18 cellular contexts compared by ENCODE assay signal in genomic region chr14:81247271-81247766, GRCh38. TPM values are rescaled to one million over a fixed set of nuclear protein-coding genes. Genes with fewer than 3 reads are reported as not detected.
DNase-seq lines count a peak whose midpoint lies in the region; ATAC-seq, FAIRE-seq and TF ChIP-seq lines count a peak whose summit lies in the region.
"Had no signal": no experiment of that assay in that cellular context is flagged by ENCODE, and none has a peak within 500 bp of the region (broad histone marks: within the 10 kb centered on the region; RNA-seq: fewer than 3 reads in every experiment).

No MANE protein-coding gene starts in this region.

- no peak overlapping the region for H4K5ac ChIP-seq in H1 (ENCODE audit: insufficient read length, low read depth, low read length)

- no peak for TF ChIP-seq CTCF in DND-41 (IDR thresholded peaks at IDR 0.05; ENCODE audit: borderline replicate concordance, extremely low read depth, low read length, poor library complexity, severe bottlenecking)
- no peak for TF ChIP-seq CTCF in H1 (IDR thresholded peaks at IDR 0.05; ENCODE audit: control extremely low read depth in 1 of 3, insufficient read depth in 1 of 3, low read depth in 1 of 3, low read length in 3 of 3)
- TF ChIP-seq CTCF in gastrocnemius medialis (IDR thresholded peaks at IDR 0.05 in 4 of 5, conservative IDR thresholded peaks at IDR 0.05 in 1 of 5): no peak
- no peak for TF ChIP-seq CTCF in sigmoid colon (IDR thresholded peaks at IDR 0.05)
- TF ChIP-seq CTCF in colonic mucosa (IDR thresholded peaks at IDR 0.05): no peak

- no peaks in the 10 kb centered on the region for H4K20me1 ChIP-seq in DND-41 (ENCODE audit: insufficient read depth, low read length)
- H4K20me1 ChIP-seq in H1 (replicated peaks in 1 of 2; ENCODE audit: control insufficient read depth in 1 of 2, insufficient read depth in 2 of 2, low read length in 2 of 2): no peaks in the 10 kb centered on the region

- H3K36me3 ChIP-seq in DND-41 (ENCODE audit: insufficient read depth, low read length): no peaks in the 10 kb centered on the region
- no peaks in the 10 kb centered on the region for H3K36me3 ChIP-seq in H1 (ENCODE audit: control insufficient read depth in 2 of 4, insufficient read depth in 4 of 4, low read length in 3 of 4)
- H3K36me3 ChIP-seq in gastrocnemius medialis: no peaks in the 10 kb centered on the region
- H3K36me3 ChIP-seq in sigmoid colon: no peaks in the 10 kb centered on the region
- H3K36me3 ChIP-seq in colonic mucosa: no peaks in the 10 kb centered on the region

- H4K8ac ChIP-seq in H1 (ENCODE audit: extremely low read depth, insufficient read depth, low read length): peak overlapping the region; percentile 68; the same call in 1 of the 2 replicates

- H3K9me3 ChIP-seq in DND-41 (ENCODE audit: insufficient read depth, low read length, severe bottlenecking) (peaks cover 11% of the 10 kb centered on the region), H1 (ENCODE audit: insufficient read depth in 2 of 2, low read depth in 1 of 2, low read length in 1 of 2) (peaks cover 4 to 5% of the 10 kb centered on the region in 2 experiments; a peak in 1 of 4 replicates), gastrocnemius medialis (no peaks in the 10 kb centered on the region), sigmoid colon (no peaks in the 10 kb centered on the region), colonic mucosa (no peaks in the 10 kb centered on the region)

- H2AFZ ChIP-seq in DND-41 (ENCODE audit: low read depth, low read length) (no peak overlapping the region), H1 (ENCODE audit: low read length) (no peak overlapping the region)
- H2AFZ ChIP-seq: neural progenitor cell had no signal

- no peak for ATAC-seq in DND-41 (ENCODE audit: insufficient read depth, low read depth)
- peak; percentile 25 to 32 for ATAC-seq in gastrocnemius medialis
- ATAC-seq: SK-N-SH treated with all-trans-retinoic acid at 6 μM for 48 hours had no signal

- H3K4me1 ChIP-seq in DND-41 (ENCODE audit: insufficient read depth, low read length): peaks cover 34% of the 10 kb centered on the region
- H3K4me1 ChIP-seq in H1 (replicated peaks in 1 of 4; ENCODE audit: control insufficient read depth in 3 of 4, insufficient read depth in 4 of 4, low read length in 3 of 4): no peaks in the 10 kb centered on the region
- no peaks in the 10 kb centered on the region for H3K4me1 ChIP-seq in gastrocnemius medialis
- no peaks in the 10 kb centered on the region for H3K4me1 ChIP-seq in sigmoid colon
- H3K4me1 ChIP-seq in colonic mucosa: no peaks in the 10 kb centered on the region
- H3K4me1 ChIP-seq: neural progenitor cell had no signal

- H3K9ac ChIP-seq in DND-41 (ENCODE audit: low read depth, low read length) (peak overlapping the region; percentile 38), H1 (replicated peaks in 1 of 4; ENCODE audit: extremely low read depth in 1 of 4, low read depth in 3 of 4, low read length in 3 of 4) (no peak overlapping the region), colonic mucosa (ENCODE audit: low read depth in 2 of 2, low read length in 2 of 2) (no peak overlapping the region)
- H3K9ac ChIP-seq: neural progenitor cell had no signal

- no peaks in the 10 kb centered on the region for H3K79me2 ChIP-seq in DND-41 (ENCODE audit: insufficient read depth, low read length)
- H3K79me2 ChIP-seq in H1 (ENCODE audit: control insufficient read depth in 1 of 2, insufficient read depth in 2 of 2, low read length in 2 of 2): no peaks in the 10 kb centered on the region

- no peak overlapping the region for H3K14ac ChIP-seq in H1 (ENCODE audit: insufficient read length)

- H3K18ac ChIP-seq in H1 (ENCODE audit: extremely low read depth, low read length): no peak overlapping the region

- H3K4me3 ChIP-seq in DND-41 (ENCODE audit: low read depth in 1 of 2, low read length in 2 of 2) (peak overlapping the region in 1 of 2 experiments; percentile 0; a peak in 1 of 4 replicates), H1 (ENCODE audit: extremely low read depth in 1 of 4, insufficient read depth in 2 of 4, low read depth in 3 of 4, low read length in 4 of 4) (no peak overlapping the region), gastrocnemius medialis (no peak overlapping the region), sigmoid colon (no peak overlapping the region), colonic mucosa (no peak overlapping the region)
- H3K4me3 ChIP-seq: neural progenitor cell had no signal

- in situ Hi-C loops in gastrocnemius medialis (cut with MboI; ENCODE audit: low sequenced_read_pairs in 4 of 4): no loop called here

- no peak overlapping the region for H3K56ac ChIP-seq in H1 (replicated peaks; ENCODE audit: insufficient read length, low read depth, low read length)

- H3K23me2 ChIP-seq in H1 (ENCODE audit: low read depth, low read length): no peaks in the 10 kb centered on the region

- no peaks in the 10 kb centered on the region for H3K79me1 ChIP-seq in H1 (ENCODE audit: low read depth, low read length)

- TF ChIP-seq EP300 in H1 (IDR thresholded peaks at IDR 0.05; ENCODE audit: borderline replicate concordance in 1 of 2, low read depth in 2 of 2, low read length in 2 of 2) (no peak), sigmoid colon (IDR thresholded peaks at IDR 0.05) (no peak)

- no peak overlapping the region for H2BK120ac ChIP-seq in H1 (replicated peaks; ENCODE audit: low read depth, low read length)

- H4K91ac ChIP-seq in H1 (replicated peaks; ENCODE audit: insufficient read length, low read length): no peak overlapping the region

- H3K4ac ChIP-seq in H1 (replicated peaks; ENCODE audit: insufficient read length, low read depth, low read length): no peak overlapping the region

- FAIRE-seq in H1 (lab: Jason Lieb, UNC): no peak
- FAIRE-seq: kidney had no signal

- no peak overlapping the region for H3K23ac ChIP-seq in H1 (ENCODE audit: insufficient read length)

- TF ChIP-seq RAD21 in H1 (IDR thresholded peaks at IDR 0.05 in 1 of 2, conservative IDR thresholded peaks at IDR 0.05 in 1 of 2; ENCODE audit: low read depth in 2 of 2, low read length in 2 of 2): no peak

- peak overlapping the region; percentile 75 for H3K27ac ChIP-seq in DND-41 (ENCODE audit: low read length)
- H3K27ac ChIP-seq in H1 (ENCODE audit: low read depth, low read length): no peak overlapping the region
- no peak overlapping the region for H3K27ac ChIP-seq in gastrocnemius medialis
- no peak overlapping the region for H3K27ac ChIP-seq in sigmoid colon
- H3K27ac ChIP-seq in colonic mucosa: no peak overlapping the region
- H3K27ac ChIP-seq: neural progenitor cell had no signal

- no peak overlapping the region for H2BK12ac ChIP-seq in H1 (ENCODE audit: low read depth, low read length)

- whole genome bisulfite sequencing in H1 (ENCODE audit: extremely low coverage in 1 of 2, insufficient coverage in 1 of 2, insufficient read length in 1 of 2, insufficient replicate concordance in 2 of 2, low coverage in 1 of 2, low lambda C conversion rate in 2 of 2, missing lambda C conversion rate in 1 of 2), 2 experiments: 87% methylated on average over 8 of the region's 8 CpGs; no CpG with 5 or more reads in 1 of the 2 experiments
- 75 to 76% methylated on average over 8 of the region's 8 CpGs for WGBS in sigmoid colon, 2 donors

- no peak overlapping the region for H2BK15ac ChIP-seq in H1 (ENCODE audit: low read length)

- H3K27me3 ChIP-seq in DND-41 (ENCODE audit: insufficient read depth, low read length, poor library complexity) (no peaks in the 10 kb centered on the region), H1 (replicated peaks in 1 of 4; ENCODE audit: control insufficient read depth in 3 of 4, extremely low read depth in 1 of 4, insufficient read depth in 3 of 4, low read length in 3 of 4) (no peaks in the 10 kb centered on the region), gastrocnemius medialis (no peaks in the 10 kb centered on the region), sigmoid colon (no peaks in the 10 kb centered on the region), colonic mucosa (no peaks in the 10 kb centered on the region)
- H3K27me3 ChIP-seq: neural progenitor cell had no signal

- H2BK20ac ChIP-seq in H1 (ENCODE audit: low read length): no peak overlapping the region

- H3K4me2 ChIP-seq in DND-41 (ENCODE audit: insufficient read depth, low read length) (peak overlapping the region; percentile 39), H1 (ENCODE audit: insufficient read depth in 1 of 2, low read depth in 2 of 2, low read length in 2 of 2) (no peak overlapping the region)
- H3K4me2 ChIP-seq: neural progenitor cell had no signal

- H2BK5ac ChIP-seq in H1 (ENCODE audit: low read depth, low read length): no peak overlapping the region

- intact Hi-C loops in gastrocnemius medialis (cut with DNase I; ENCODE audit: low total_unique reads): no loop called here
- intact Hi-C loops in sigmoid colon (cut with DNase I): no loop called here
- intact Hi-C loops in colonic mucosa (cut with DNase I): no loop called here

- TF ChIP-seq POLR2A in H1 (IDR thresholded peaks at IDR 0.05; ENCODE audit: control extremely low read depth in 1 of 2, low read depth in 2 of 2, low read length in 2 of 2) (no peak), gastrocnemius medialis (IDR thresholded peaks at IDR 0.05) (no peak), sigmoid colon (IDR thresholded peaks at IDR 0.05) (no peak)

- no peak overlapping the region for H2AK5ac ChIP-seq in H1 (ENCODE audit: low read depth, low read length)

- CTCF ChIA-PET in H1 (lab: Charles Lee; ENCODE audit: partially characterized antibody): interaction anchor here (0.6 to 3.0 kb wide), 5 partner anchors 22 to 217 kb away, joined by 3 to 23 read pairs (median 3); no protein-coding TSS in a partner anchor

- POLR2A ChIA-PET in H1 (lab: Charles Lee; ENCODE audit: partially characterized antibody): interaction anchor here (0.9 to 1.4 kb wide), 2 partner anchors 13 to 26 kb away, joined by 4 to 5 read pairs; partner anchors contain the start of gene GTF2A1

- DNase-seq in DND-41 (no peak), M059J (ENCODE audit: low read depth) (peak; percentile 92), H1 (ENCODE audit: low read depth in 1 of 2, low spot score in 2 of 2) (no peak), gastrocnemius medialis (peak in 1 of 2 donors; percentile 39), sigmoid colon (no peak), NCI-H2029 treated with DMSO at 0.1 percent for 48 hours (lab: John Stamatoyannopoulos, UW) (no peak), colonic mucosa (no peak)
- DNase-seq: activated CD4-positive, alpha-beta T cell treated with anti-CD3 and anti-CD28 coated beads, Interleukin-2, amount 10 ng/mL, durations not matched to agents 24 days and 14 days; activated gamma-delta T cell treated with Interleukin-2 at 50 U/mL for 16 hours; anterior cingulate cortex; kidney; mesendoderm; NCI-H1694; NCI-H2227 treated with DMSO at 0.1 percent for 48 hours; NCI-H82; stimulated activated naive CD8-positive, alpha-beta T cell treated with anti-CD3 and anti-CD28 coated beads, Interleukin-15, Interleukin-2, amounts not matched to agents 100 U/mL and 50 U/mL, for 24 hours had no signal

RNA-seq across cellular contexts. Expression of gene GTF2A1, which starts 26.6 kb away (rescaled TPM):
- 11.7 and 15.1 TPM in 2 replicates for total RNA-seq in M059J (2014; rRNA removed; shearing (Covaris generic))
- 53.5 and 57.8 TPM in 2 replicates for total RNA-seq in H1 (2021; fragmentation: NEBNext Ultra II Directional; extraction: Animal tissue kit (Norgen Biotek cat#: 25700))
- polyA plus RNA-seq in H1 (2011; rRNA removed) (16.7 and 24.1 TPM in 2 replicates), sigmoid colon (1 to 10 TPM; 6.0 to 9.1 (median 8.1) TPM)
- 19.0 TPM for polyA plus RNA-seq in H1 (2011; cell fraction: cytosol; rRNA removed)
- 24.4 TPM for polyA plus RNA-seq in H1 (2011; cell fraction: nucleus; rRNA removed)
- 24.3 to 34.7 TPM (median 27.6 TPM) in 4 replicates for polyA plus RNA-seq in H1 (2012, experiment 1 of 2)
- 1.5 TPM for polyA plus RNA-seq in H1 (2012, experiment 2 of 2)
- polyA plus RNA-seq in H1 (2013, experiment 1 of 2): 22.2 TPM
- polyA plus RNA-seq in H1 (2013, experiment 2 of 2): 22.8 TPM
- polyA minus RNA-seq in H1 (2011; rRNA and poly(A)+ RNA removed): 100 and 129 TPM in 2 replicates
- polyA minus RNA-seq in H1 (2011; cell fraction: cytosol; rRNA and poly(A)+ RNA removed): 49.8 TPM
- polyA minus RNA-seq in H1 (2011; cell fraction: nucleus; rRNA and poly(A)+ RNA removed): 39.5 TPM
- total RNA-seq in gastrocnemius medialis (10 to 100 TPM; 20.4 to 38.3 (median 33.2) TPM), sigmoid colon (10 to 100 TPM; 14.7 to 21.8 (median 20.9) TPM), colonic mucosa (10 to 100 TPM; 21.6 to 26.6 TPM)
